Comparison of ENCODE assay signal across 21 cellular contexts in the genomic region with DNA sequence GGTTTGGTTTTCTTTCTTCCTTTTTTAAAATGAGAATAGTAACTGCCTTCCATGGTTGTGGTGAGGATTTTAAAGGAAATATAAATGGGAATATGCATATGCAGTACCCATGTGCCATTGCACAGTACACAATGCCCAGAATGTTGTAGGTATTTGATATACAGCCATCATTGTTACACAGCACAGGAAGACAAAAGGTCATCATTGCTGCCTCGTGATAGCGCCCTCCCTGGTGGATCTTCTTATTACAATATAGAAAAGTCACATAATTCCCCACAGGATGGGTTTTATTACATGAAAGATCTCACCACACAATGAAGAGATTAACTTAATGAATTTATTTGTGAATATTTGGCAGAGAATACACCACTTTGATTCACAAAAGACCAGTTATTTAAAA.
DNase-seq lines count a peak whose midpoint lies in the region; ATAC-seq and TF ChIP-seq lines count a peak whose summit lies in the region.
"Had no signal": no experiment of that assay in that cellular context is flagged by ENCODE, and none has a peak within 500 bp of the region (broad histone marks: within the 10 kb centered on the region; RNA-seq: fewer than 3 reads in every experiment).

No MANE protein-coding gene starts in this region.

- no peak overlapping the region for H2BK20ac ChIP-seq in H9 (ENCODE audit: low read depth, low read length, poor library complexity, severe bottlenecking)

- no peak overlapping the region for H2AK5ac ChIP-seq in H9 (ENCODE audit: insufficient read length, low read length)

- H2BK5ac ChIP-seq in H9 (ENCODE audit: insufficient read length, low read length), result no peak overlapping the region

- no peak overlapping the region for H3K4me3 ChIP-seq in BE2C (ENCODE audit: low read depth, low read length)
- H3K4me3 ChIP-seq: gastroesophageal sphincter, mucosa of descending colon, prostate gland, thyroid gland had no signal

- peak; percentile 21; the same call in 1 of the 2 replicates for TF ChIP-seq CTCF in BE2C (IDR thresholded peaks at IDR 0.05; ENCODE audit: low read depth, low read length)
- peak; percentile 72 for TF ChIP-seq CTCF in H9 (conservative IDR thresholded peaks at IDR 0.05)
- TF ChIP-seq CTCF in WTC11 (IDR thresholded peaks at IDR 0.05), result peak; percentile 63
- peak; percentile 39 for TF ChIP-seq CTCF in foreskin keratinocyte (conservative IDR thresholded peaks at IDR 0.05)

- no peak overlapping the region for H2AFZ ChIP-seq in H9 (ENCODE audit: low read length)

- no peaks in the 10 kb centered on the region for H3K23me2 ChIP-seq in H9 (ENCODE audit: insufficient read length, low read depth, low read length, poor library complexity, severe bottlenecking)

- H3K4me3 Mint-ChIP-seq in H9 (no peak overlapping the region), WTC11 (no peak overlapping the region)
- H3K4me3 Mint-ChIP-seq: activated T-helper 1 cell treated with anti-CD3 and anti-CD28 coated beads, Interleukin-12 subunit alpha, Interleukin-12 subunit beta, Interleukin-2, Interleukin-4 antibody, amounts not matched to agents 30 ng/mL and 10 ng/mL and 1 ng/mL, durations not matched to agents 14 hours and 24 hours and 36 hours had no signal

- no peak overlapping the region for H4K91ac ChIP-seq in H9 (ENCODE audit: insufficient read length, low read depth, low read length)

- no peak for DNase-seq in BE2C
- no peak for DNase-seq in H9
- DNase-seq in WTC11 (ENCODE audit: low spot score), result no peak
- DNase-seq in foreskin keratinocyte, result no peak
- DNase-seq in posterior cingulate gyrus, result no peak
- no peak for DNase-seq in superior temporal gyrus (ENCODE audit: extremely low spot score)
- no peak for DNase-seq in stimulated activated CD4-positive, alpha-beta T cell treated with anti-CD3 and anti-CD28 coated beads, Interleukin-15, amount 100 ng/mL, for 24 hours
- DNase-seq: activated CD4-positive, alpha-beta T cell treated with anti-CD3 and anti-CD28 coated beads, Interleukin-2, amount 50 U/mL, for 4 hours; amniotic stem cell; islet precursor cell; Kasumi-1; mucosa of descending colon; NCI-H2029 treated with DMSO at 0.1 percent for 48 hours; NCI-H774; Right ventricle myocardium superior; T1000; thyroid gland had no signal

- CTCF ChIA-PET in WTC11 (lab: Charles Lee), result interaction anchor here (0.9 to 1.4 kb wide), 5 partner anchors 18 to 439 kb away, joined by 3 to 4 read pairs (median 3); no protein-coding TSS in a partner anchor

- WGBS in H9 (ENCODE audit: extremely low coverage, insufficient read length, low lambda C conversion rate), result no CpG with 5 or more reads among the region's 2 CpGs

- ATAC-seq in WTC11, result no peak
- ATAC-seq in foreskin keratinocyte, result no peak
- ATAC-seq in GM21515 (IDR thresholded peaks at IDR 0.05; ENCODE audit: unreplicated experiment), result no peak
- ATAC-seq: gastroesophageal sphincter, mucosa of descending colon had no signal

- intact Hi-C loops in posterior cingulate gyrus (cut with DNase I), result no loop called here

- H3K4me1 ChIP-seq in BE2C (no peaks in the 10 kb centered on the region), H9 (ENCODE audit: insufficient read depth, low read length) (no peaks in the 10 kb centered on the region), foreskin keratinocyte (no peaks in the 10 kb centered on the region)
- H3K4me1 ChIP-seq: gastroesophageal sphincter, prostate gland, thyroid gland had no signal

- no peak overlapping the region for H3K9ac ChIP-seq in H9 (ENCODE audit: extremely low read depth, insufficient read length, low read length)

- no peaks in the 10 kb centered on the region for H3K79me2 ChIP-seq in H9 (ENCODE audit: insufficient read depth, low read length)

- no peak overlapping the region for H2BK12ac ChIP-seq in H9 (ENCODE audit: insufficient read length, low read depth, low read length)

- no peak overlapping the region for H3K4ac ChIP-seq in H9 (ENCODE audit: low read depth, low read length)

- H3K9me3 ChIP-seq in BE2C, result no peaks in the 10 kb centered on the region
- H3K9me3 ChIP-seq in H9 (ENCODE audit: control insufficient read depth, low read depth, low read length), result no peaks in the 10 kb centered on the region
- H3K9me3 ChIP-seq: gastroesophageal sphincter, mucosa of descending colon, prostate gland, thyroid gland had no signal

- no peak overlapping the region for H3K14ac ChIP-seq in H9 (ENCODE audit: insufficient read depth, low read length)

- H3K56ac ChIP-seq in H9 (ENCODE audit: insufficient read length, low read depth, low read length), result no peak overlapping the region

- H3T11ph ChIP-seq in H9 (ENCODE audit: low read length), result no peak overlapping the region

- H3K27ac Mint-ChIP-seq in H9 (no peak overlapping the region), WTC11 (no peak overlapping the region)
- H3K27ac Mint-ChIP-seq: activated T-helper 1 cell treated with anti-CD3 and anti-CD28 coated beads, Interleukin-12 subunit alpha, Interleukin-12 subunit beta, Interleukin-2, Interleukin-4 antibody, amounts not matched to agents 30 ng/mL and 10 ng/mL and 1 ng/mL, durations not matched to agents 14 hours and 24 hours and 36 hours had no signal

- H3K36me3 ChIP-seq in BE2C, result no peaks in the 10 kb centered on the region
- H3K36me3 ChIP-seq: gastroesophageal sphincter, prostate gland, thyroid gland had no signal

- H3K4me1 Mint-ChIP-seq in H9, result peaks cover 16 to 17% of the 10 kb centered on the region in 2 experiments
- peaks cover 8% of the 10 kb centered on the region for H3K4me1 Mint-ChIP-seq in WTC11

- no peak overlapping the region for H2BK15ac ChIP-seq in H9 (ENCODE audit: low read depth, low read length)

- H3K27me3 ChIP-seq in BE2C (no peaks in the 10 kb centered on the region), H9 (ENCODE audit: insufficient read depth, low read length) (peaks cover 70% of the 10 kb centered on the region), foreskin keratinocyte (no peaks in the 10 kb centered on the region)
- H3K27me3 ChIP-seq: gastroesophageal sphincter, thyroid gland had no signal

- H3K27me3 Mint-ChIP-seq in H9 (ENCODE audit: low read depth) (peaks cover 98% of the 10 kb centered on the region), WTC11 (ENCODE audit: low read depth) (peaks cover 100% of the 10 kb centered on the region)

- H3K27ac ChIP-seq in H9 (ENCODE audit: insufficient read length, low read depth, low read length) (no peak overlapping the region), foreskin keratinocyte (no peak overlapping the region)
- H3K27ac ChIP-seq: gastroesophageal sphincter, prostate gland, thyroid gland had no signal

- no peak overlapping the region for H3K18ac ChIP-seq in H9 (ENCODE audit: insufficient read length, low read depth, low read length)

- no peak overlapping the region for H3K4me2 ChIP-seq in H9 (ENCODE audit: insufficient read depth, insufficient read length, low read length)

- no peaks in the 10 kb centered on the region for H4K20me1 ChIP-seq in H9 (ENCODE audit: control insufficient read depth, insufficient read depth, insufficient read length)

- no peak overlapping the region for H4K8ac ChIP-seq in H9 (replicated peaks; ENCODE audit: insufficient read length, low read depth, low read length)

- POLR2A ChIA-PET in WTC11 (lab: Charles Lee), result no interaction called here

- no peak overlapping the region for H4K5ac ChIP-seq in H9 (ENCODE audit: insufficient read length, low read depth, low read length)

- no peak overlapping the region for H2BK120ac ChIP-seq in H9 (ENCODE audit: low read depth, low read length, poor library complexity, severe bottlenecking)

- H3K23ac ChIP-seq in H9 (ENCODE audit: insufficient read length, low read depth, low read length), result no peak overlapping the region

- no peaks in the 10 kb centered on the region for H3K79me1 ChIP-seq in H9 (ENCODE audit: insufficient read depth, low read depth, low read length, poor library complexity, severe bottlenecking)

- H3K9me3 Mint-ChIP-seq in H9, result peaks cover 0 to 6% of the 10 kb centered on the region in 2 experiments; a peak in 2 of 5 replicates
- H3K9me3 Mint-ChIP-seq in WTC11, result no peaks in the 10 kb centered on the region

- H3K36me3 Mint-ChIP-seq in H9 (ENCODE audit: insufficient read depth in 1 of 3, low read depth in 3 of 3) (no peaks in the 10 kb centered on the region; a peak in 1 of 7 replicates), WTC11 (no peaks in the 10 kb centered on the region)

TF ChIP-seq in WTC11, 78 proteins besides CTCF, POLR2A, EP300 and RAD21:
- TF ChIP-seq ETV6 (CRISPR knock-in tag; IDR thresholded peaks at IDR 0.05), result no peak
- TF ChIP-seq SP1 (CRISPR knock-in tag; conservative IDR thresholded peaks at IDR 0.05), result no peak

Comparison
In these comparisons a context has a peak if more than half of its experiments do, and no peak if none do; other contexts are left out.
1. CTCF ChIP-seq: peak in every context shown above with its lines; median percentile 72 in H9; 63 in WTC11; 39 in foreskin keratinocyte; 21 in BE2C.